Comparison of ENCODE assay signal across 8 cellular contexts in genomic region chr12:92145481-92145730, GRCh38. TPM values are rescaled to one million over a fixed set of nuclear protein-coding genes. Genes with fewer than 3 reads are reported as not detected.
DNase-seq lines count a peak whose midpoint lies in the region; ATAC-seq, FAIRE-seq and TF ChIP-seq lines count a peak whose summit lies in the region.

No MANE protein-coding gene starts in this region.

- H3K27ac ChIP-seq in angular gyrus (ENCODE audit: low read depth, low read length) (peak overlapping the region; percentile 93), layer of hippocampus (ENCODE audit: low read depth, low read length) (peak overlapping the region; percentile 91), subcutaneous abdominal adipose tissue (ENCODE audit: low read depth, low read length) (peak overlapping the region; percentile 100)

- peaks cover 6 to 46% (median 34%) of the 10 kb centered on the region in 5 donors for H3K4me1 ChIP-seq in subcutaneous abdominal adipose tissue (ENCODE audit: control insufficient read depth in 5 of 5, insufficient read depth in 5 of 5, low read length in 5 of 5)

- peaks cover 2 to 28% (median 10%) of the 10 kb centered on the region in 5 donors for H3K36me3 ChIP-seq in subcutaneous abdominal adipose tissue (ENCODE audit: control insufficient read depth in 5 of 5, insufficient read depth in 5 of 5, low read length in 5 of 5)

- peak; percentile 7 for ATAC-seq in GM18907 (IDR thresholded peaks at IDR 0.05; ENCODE audit: unreplicated experiment)
- ATAC-seq in HG03175 (IDR thresholded peaks at IDR 0.05; ENCODE audit: unreplicated experiment) = peak; percentile 7

- DNase-seq in NCI-H1105 treated with DMSO at 0.1 percent for 48 hours (lab: John Stamatoyannopoulos, UW) (no peak), GM12892 (ENCODE audit: insufficient read length) (no peak), NCI-H1436 (lab: John Stamatoyannopoulos, UW) (no peak)

- no peak for TF ChIP-seq POLR2A in GM12892 (IDR thresholded peaks at IDR 0.05; ENCODE audit: low read depth, low read length)

- H3K27me3 ChIP-seq in layer of hippocampus (ENCODE audit: control insufficient read depth, insufficient read depth, low read length) (no peaks in the 10 kb centered on the region), subcutaneous abdominal adipose tissue (ENCODE audit: control insufficient read depth in 5 of 5, insufficient read depth in 4 of 5, low read length in 5 of 5) (no peaks in the 10 kb centered on the region)

- H3K9ac ChIP-seq in subcutaneous abdominal adipose tissue (ENCODE audit: low read length in 5 of 5) = peak overlapping the region; percentile 96 to 98 (median 97)

- H3K9me3 ChIP-seq in subcutaneous abdominal adipose tissue (ENCODE audit: control insufficient read depth in 5 of 5, low read length in 5 of 5) = no peaks in the 10 kb centered on the region

- peak overlapping the region; percentile 61 to 99 (median 99) for H3K4me3 ChIP-seq in subcutaneous abdominal adipose tissue (ENCODE audit: low read depth in 1 of 5, low read length in 5 of 5)

- no peak for FAIRE-seq in GM12892 (lab: Jason Lieb, UNC)

RNA-seq across cellular contexts. Expression of gene BTG1, which starts 0.2 kb away (rescaled TPM):
- polyA plus RNA-seq in GM12892 (2012; ENCODE audit: missing spikeins) = 123 TPM
